8 cellular contexts compared by ENCODE assay signal in the genomic region with DNA sequence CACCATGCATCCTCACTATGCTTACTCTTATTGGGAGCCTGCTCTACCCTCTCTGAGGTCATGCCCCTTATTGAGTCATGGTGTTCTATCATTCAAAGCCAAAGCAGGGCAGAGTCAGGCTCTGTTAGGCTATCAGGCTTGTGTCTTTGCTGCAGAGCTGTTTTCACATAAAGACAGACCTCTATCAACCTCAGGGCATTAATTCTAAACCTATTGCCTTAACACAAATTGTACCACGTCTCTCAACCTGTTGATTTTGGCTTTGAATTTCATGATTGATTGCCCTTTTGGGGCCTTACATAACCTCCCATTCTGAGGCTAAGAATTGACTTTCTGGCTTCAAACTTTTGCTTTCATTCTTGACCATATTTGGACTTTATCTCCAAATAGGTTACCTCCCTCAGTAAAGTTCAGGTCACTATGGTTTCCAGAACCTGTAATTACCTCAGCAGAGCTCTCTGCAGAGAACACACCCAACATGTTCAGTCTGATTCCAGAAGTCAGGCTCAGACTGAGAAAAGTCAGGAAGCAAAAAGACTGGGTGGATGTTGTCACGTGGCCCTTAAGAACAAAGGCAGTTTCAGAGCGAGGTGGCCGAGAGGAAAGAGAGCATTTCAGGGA.
A peak's percentile ranks its signal among the peaks of the same experiment; 100 is the strongest.
DNase-seq lines count a peak whose midpoint lies in the region; ATAC-seq, FAIRE-seq and TF ChIP-seq lines count a peak whose summit lies in the region.

No MANE protein-coding gene starts in this region.

- BruUV-seq in Panc1 (replicated peaks; lab: Mats Ljungman, UMichigan), result no TSS peak

- H3K4me1 ChIP-seq in Panc1 (ENCODE audit: control insufficient read depth, insufficient read depth, low read length), result peaks cover 10% of the 10 kb centered on the region

- H3K36me3 ChIP-seq in Panc1 (ENCODE audit: control insufficient read depth, insufficient read depth, low read length), result no peaks in the 10 kb centered on the region

- no peaks in the 10 kb centered on the region for H3K27me3 ChIP-seq in Panc1 (ENCODE audit: control insufficient read depth, insufficient read depth, low read length)

- intact Hi-C loops in Panc1 (cut with micrococcal nuclease; ENCODE audit: unreplicated experiment), result no loop called here

- CTCF ChIA-PET in Panc1 (lab: Charles Lee), result interaction anchor here (1.1 kb wide), 1 partner anchor 138 kb away, joined by 3 read pairs; no protein-coding TSS in a partner anchor

- H3K27ac ChIP-seq in Panc1 (ENCODE audit: low read length), result peak overlapping the region; percentile 67

- H3K4me3 ChIP-seq in Panc1 (ENCODE audit: low read depth in 2 of 2, low read length in 2 of 2) (no peak overlapping the region), foreskin fibroblast (ENCODE audit: low read depth in 1 of 2, low read length in 2 of 2) (no peak overlapping the region)

- ATAC-seq in Panc1 (peak; percentile 84), omental fat pad (ENCODE audit: low FRiP score) (peak; percentile 91), GM18861 (IDR thresholded peaks at IDR 0.05; ENCODE audit: unreplicated experiment) (no peak)

- DNase-seq in G401 (ENCODE audit: low spot score) (peak; percentile 80), Panc1 (ENCODE audit: low read depth, low spot score) (no peak), foreskin fibroblast (peak; percentile 75 to 84), omental fat pad (ENCODE audit: low spot score) (no peak), frontal cortex (ENCODE audit: low spot score in 2 of 2) (no peak), DMS153 (lab: John Stamatoyannopoulos, UW) (no peak)
- DNase-seq in stimulated activated CD4-positive, alpha-beta T cell treated with anti-CD3 and anti-CD28 coated beads, Interleukin-4, amount 100 ng/mL, for 1 hour, result no peak

- H3K9me3 ChIP-seq in Panc1 (ENCODE audit: control insufficient read depth, insufficient read depth, low read depth, low read length), result no peaks in the 10 kb centered on the region

- in situ Hi-C loops in G401 (cut with HindIII; ENCODE audit: low sequenced_read_pairs), result no loop called here
- in situ Hi-C loops in Panc1 (cut with HindIII; ENCODE audit: low pct_unique_long_range_greater_than_20kb, low sequenced_read_pairs), result no loop called here

- no peak for TF ChIP-seq CTCF in Panc1 (IDR thresholded peaks at IDR 0.05)
- no peak for TF ChIP-seq CTCF in foreskin fibroblast (IDR thresholded peaks at IDR 0.05; ENCODE audit: low read depth, low read length)
- no peak for TF ChIP-seq CTCF in omental fat pad (IDR thresholded peaks at IDR 0.05)

- POLR2A ChIA-PET in Panc1 (lab: Charles Lee), result no interaction called here

- FAIRE-seq in frontal cortex (lab: Jason Lieb, UNC), result no peak

Comparison
In these comparisons a context has a peak if more than half of its experiments do, and no peak if none do; other contexts are left out.
1. DNase-seq: peak in G401 (single experiment) and foreskin fibroblast (2 of 2); none in Panc1 (single experiment), omental fat pad (single experiment), frontal cortex (0 of 2), stimulated activated CD4-positive, alpha-beta T cell treated with anti-CD3 and anti-CD28 coated beads, Interleukin-4, amount 100 ng/mL, for 1 hour (single experiment) and DMS153 (single experiment).